ENCODE assay signal across 1 cellular context in genomic region chr2:235330775-235331438, GRCh38.
A peak's percentile ranks its signal among the peaks of the same experiment; 100 is the strongest.
TF ChIP-seq lines count a peak whose summit lies in the region.

No MANE protein-coding gene starts in this region.

TF ChIP-seq in HEK293, 187 proteins besides CTCF, POLR2A, EP300 and RAD21 (continued from another document):
- TF ChIP-seq ZNF518A (tag by site-specific recombination; conservative IDR thresholded peaks at IDR 0.05; ENCODE audit: low read depth) (peak; percentile 32; the same call in 1 of the 2 replicates), KLF1 (tag by site-specific recombination; IDR thresholded peaks at IDR 0.05) (no peak), ZBTB1 (tag by site-specific recombination; IDR thresholded peaks at IDR 0.05) (peak; percentile 77; the same call in 1 of the 2 replicates), ZNF157 (tag by site-specific recombination; IDR thresholded peaks at IDR 0.05) (no peak), ZNF140 (tag by site-specific recombination; IDR thresholded peaks at IDR 0.05) (no peak), WT1 (tag by site-specific recombination; IDR thresholded peaks at IDR 0.05) (no peak), ZNF513 (tag by site-specific recombination; IDR thresholded peaks at IDR 0.05) (no peak), OSR2 (tag by site-specific recombination; IDR thresholded peaks at IDR 0.05) (peak; percentile 37; the same call in 1 of the 2 replicates), ZSCAN30 (tag by site-specific recombination; IDR thresholded peaks at IDR 0.05) (no peak), ZNF580 (tag by site-specific recombination; IDR thresholded peaks at IDR 0.05) (no peak), ZNF394 (tag by site-specific recombination; IDR thresholded peaks at IDR 0.05; ENCODE audit: borderline replicate concordance) (no peak), ZNF777 (tag by site-specific recombination; IDR thresholded peaks at IDR 0.05; ENCODE audit: borderline replicate concordance) (no peak), ELK4 (IDR thresholded peaks at IDR 0.05; ENCODE audit: borderline replicate concordance, low read depth, low read length) (no peak), ZNF843 (tag by site-specific recombination; IDR thresholded peaks at IDR 0.05) (no peak), ZFP69B (tag by site-specific recombination; IDR thresholded peaks at IDR 0.05) (peak; percentile 68), ZNF10 (tag by site-specific recombination; IDR thresholded peaks at IDR 0.05) (0 out of 2 replicates have a peak, but pooled peaks have one; percentile 30), ZNF211 (tag by site-specific recombination; IDR thresholded peaks at IDR 0.05; ENCODE audit: low read depth) (no peak)
